18 cellular contexts compared by ENCODE assay signal in the genomic region with DNA sequence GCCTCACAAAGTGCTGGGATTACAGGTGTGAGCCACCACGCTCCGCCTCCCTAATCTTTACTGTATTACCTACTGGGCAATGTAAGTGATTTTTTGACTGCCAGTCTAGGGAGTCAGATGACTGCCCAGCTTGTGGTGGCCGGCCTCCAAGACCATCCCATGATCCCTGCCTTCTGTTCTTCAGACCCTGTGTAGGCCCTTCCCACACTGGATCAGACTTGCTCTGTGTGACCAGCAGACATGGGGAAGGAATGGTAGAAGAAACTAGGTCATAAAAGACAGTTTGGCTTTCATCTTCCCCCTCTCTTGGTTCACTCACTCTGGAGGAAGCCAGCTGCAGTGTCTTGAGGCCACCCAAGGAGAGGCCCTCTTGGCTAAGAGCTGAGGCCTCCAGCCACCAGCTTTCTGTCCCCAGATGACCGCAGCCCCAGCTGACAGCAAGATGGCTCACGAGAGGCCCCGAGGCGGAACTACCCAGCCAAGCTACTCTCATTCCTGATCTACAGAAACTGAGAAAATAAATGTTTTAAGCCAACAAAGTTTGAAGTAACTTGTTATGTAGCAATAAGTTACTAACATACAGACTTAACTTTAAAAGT. TPM values are rescaled to one million over a fixed set of nuclear protein-coding genes. Genes with fewer than 3 reads are reported as not detected.
DNase-seq lines count a peak whose midpoint lies in the region; ATAC-seq and TF ChIP-seq lines count a peak whose summit lies in the region.
"Had no signal": no experiment of that assay in that cellular context is flagged by ENCODE, and none has a peak within 500 bp of the region (broad histone marks: within the 10 kb centered on the region; RNA-seq: fewer than 3 reads in every experiment).

No MANE protein-coding gene starts in this region.

- no peak for TF ChIP-seq POLR2A in gastroesophageal sphincter (IDR thresholded peaks at IDR 0.05)

- H3K4me1 ChIP-seq in gastroesophageal sphincter = peaks cover 0 to 2% (median 0%) of the 10 kb centered on the region in 3 donors
- H3K4me1 ChIP-seq: Peyer's patch, thyroid gland had no signal

- 58 to 73% methylated on average over 4 to 5 of the region's 7 CpGs for WGBS in gastroesophageal sphincter (ENCODE audit: low coverage in 1 of 2), 2 donors

- no peak for TF ChIP-seq CTCF in gastroesophageal sphincter (IDR thresholded peaks at IDR 0.05)

- no peaks in the 10 kb centered on the region for H3K27me3 Mint-ChIP-seq in activated T-helper 2 cell treated with anti-CD3 and anti-CD28 coated beads, Interferon-gamma antibody, Interleukin-2, Interleukin-4, amounts not matched to agents 10 μg/mL and 5 μg/mL and 100 μg/mL, durations not matched to agents 14 hours and 24 hours and 36 hours (ENCODE audit: low read depth)

- H3K4me1 Mint-ChIP-seq in activated T-helper 2 cell treated with anti-CD3 and anti-CD28 coated beads, Interferon-gamma antibody, Interleukin-2, Interleukin-4, amounts not matched to agents 10 μg/mL and 5 μg/mL and 100 μg/mL, durations not matched to agents 14 hours and 24 hours and 36 hours (ENCODE audit: low read depth) = peaks cover 3% of the 10 kb centered on the region

- no peaks in the 10 kb centered on the region for H3K36me3 Mint-ChIP-seq in activated T-helper 2 cell treated with anti-CD3 and anti-CD28 coated beads, Interferon-gamma antibody, Interleukin-2, Interleukin-4, amounts not matched to agents 10 μg/mL and 5 μg/mL and 100 μg/mL, durations not matched to agents 14 hours and 24 hours and 36 hours (ENCODE audit: low read depth)

- H3K27ac ChIP-seq in gastroesophageal sphincter = peak overlapping the region in 1 of 4 donors; percentile 3
- H3K27ac ChIP-seq: thyroid gland had no signal

- H3K4me3 Mint-ChIP-seq in activated T-helper 2 cell treated with anti-CD3 and anti-CD28 coated beads, Interferon-gamma antibody, Interleukin-2, Interleukin-4, amounts not matched to agents 10 μg/mL and 5 μg/mL and 100 μg/mL, durations not matched to agents 14 hours and 24 hours and 36 hours (ENCODE audit: low read depth) = no peak overlapping the region
- H3K4me3 Mint-ChIP-seq: activated CD4-positive, alpha-beta T cell treated with anti-CD3 and anti-CD28 coated beads, Interleukin-2, amount 10 ng/mL, durations not matched to agents 7 days and 5 days; activated T-cell treated with anti-CD3 and anti-CD28 coated beads, Interleukin-2, amount 50 U/mL, for 4 hours had no signal

- intact Hi-C loops in posterior vena cava (cut with DNase I) = no loop called here
- intact Hi-C loops in activated T-helper 2 cell treated with anti-CD3 and anti-CD28 coated beads, Interferon-gamma antibody, Interleukin-2, Interleukin-4, amounts not matched to agents 10 μg/mL and 5 μg/mL and 100 μg/mL, durations not matched to agents 14 hours and 24 hours and 36 hours (cut with micrococcal nuclease) = no loop called here

- H3K36me3 ChIP-seq in gastroesophageal sphincter = no peaks in the 10 kb centered on the region
- H3K36me3 ChIP-seq: esophagus muscularis mucosa, Peyer's patch, thyroid gland had no signal

- ATAC-seq in gastroesophageal sphincter = peak; percentile 88
- ATAC-seq: activated T-cell treated with anti-CD3 and anti-CD28 coated beads, Interleukin-2, amount 50 U/mL, for 4 hours had no signal

- DNase-seq in EH (ENCODE audit: low read depth) (peak; percentile 67), OCI-M1 (lab: John Stamatoyannopoulos, UW) (peak; percentile 46), posterior vena cava (ENCODE audit: low spot score) (peak; percentile 83), NCI-H524 (lab: John Stamatoyannopoulos, UW) (no peak), NCI-H2081 (lab: John Stamatoyannopoulos, UW) (no peak)
- no peak for DNase-seq in stimulated activated CD4-positive, alpha-beta T cell treated with anti-CD3 and anti-CD28 coated beads, Interleukin-2, amount 100 ng/mL, for 24 hours
- no peak for DNase-seq in activated T-helper 2 cell treated with anti-CD3 and anti-CD28 coated beads, Interferon-gamma antibody, Interleukin-2, Interleukin-4, amounts not matched to agents 10 μg/mL and 5 μg/mL and 100 μg/mL, durations not matched to agents 14 hours and 24 hours and 36 hours (ENCODE audit: low spot score)
- DNase-seq: activated CD4-positive, alpha-beta T cell treated with anti-CD3 and anti-CD28 coated beads, Interleukin-2, amount 10 ng/mL, durations not matched to agents 7 days and 5 days; activated T-cell treated with anti-CD3 and anti-CD28 coated beads, Interleukin-2, amount 50 U/mL, for 4 hours; mesendoderm; MM.1S; NCI-H446 treated with DMSO at 0.1 percent for 48 hours; occipital lobe; Peyer's patch; stimulated activated CD4-positive, alpha-beta T cell treated with anti-CD3 and anti-CD28 coated beads, Interleukin-12 subunit alpha, Interleukin-12 subunit beta, amount 100 ng/mL, for 4 hours; thyroid gland had no signal

- no peaks in the 10 kb centered on the region for H3K9me3 Mint-ChIP-seq in activated T-helper 2 cell treated with anti-CD3 and anti-CD28 coated beads, Interferon-gamma antibody, Interleukin-2, Interleukin-4, amounts not matched to agents 10 μg/mL and 5 μg/mL and 100 μg/mL, durations not matched to agents 14 hours and 24 hours and 36 hours
- H3K9me3 Mint-ChIP-seq: activated CD4-positive, alpha-beta T cell treated with anti-CD3 and anti-CD28 coated beads, Interleukin-2, amount 10 ng/mL, durations not matched to agents 7 days and 5 days; activated T-cell treated with anti-CD3 and anti-CD28 coated beads, Interleukin-2, amount 50 U/mL, for 4 hours had no signal

- H3K27me3 ChIP-seq in gastroesophageal sphincter = no peaks in the 10 kb centered on the region
- H3K27me3 ChIP-seq: esophagus muscularis mucosa, Peyer's patch, thyroid gland had no signal

- TF ChIP-seq EP300 in gastroesophageal sphincter (IDR thresholded peaks at IDR 0.05) = no peak

- no peak overlapping the region for H3K4me3 ChIP-seq in gastroesophageal sphincter
- H3K4me3 ChIP-seq: esophagus muscularis mucosa, Peyer's patch, thyroid gland had no signal

- H3K9me3 ChIP-seq in gastroesophageal sphincter = no peaks in the 10 kb centered on the region
- H3K9me3 ChIP-seq: esophagus muscularis mucosa, Peyer's patch, thyroid gland had no signal

- H3K27ac Mint-ChIP-seq in activated T-helper 2 cell treated with anti-CD3 and anti-CD28 coated beads, Interferon-gamma antibody, Interleukin-2, Interleukin-4, amounts not matched to agents 10 μg/mL and 5 μg/mL and 100 μg/mL, durations not matched to agents 14 hours and 24 hours and 36 hours = no peak overlapping the region
- H3K27ac Mint-ChIP-seq: activated CD4-positive, alpha-beta T cell treated with anti-CD3 and anti-CD28 coated beads, Interleukin-2, amount 10 ng/mL, durations not matched to agents 7 days and 5 days had no signal

RNA-seq across cellular contexts. Expression of a gene that starts 14.5 kb away (rescaled TPM):
- total RNA-seq in gastroesophageal sphincter (10 to 100 TPM in 3 of 4 donors, 1 to 10 TPM in 1; 9.6 to 20.9 (median 14.0) TPM), posterior vena cava (10 to 100 TPM; 12.2 to 12.5 TPM)
- 23.2 and 25.8 TPM in 2 replicates for total RNA-seq in activated T-helper 2 cell treated with anti-CD3 and anti-CD28 coated beads, Interferon-gamma antibody, Interleukin-2, Interleukin-4, amounts not matched to agents 10 μg/mL and 5 μg/mL and 100 μg/mL, durations not matched to agents 14 hours and 24 hours and 36 hours

RNA-seq across cellular contexts. Expression of a gene that starts 36.2 kb away (rescaled TPM):
- 10 to 100 TPM in 2 of 4 donors, 1 to 10 TPM in 2; 7.2 to 12.0 (median 10.4) TPM for total RNA-seq in gastroesophageal sphincter
- 10 to 100 TPM; 12.4 to 17.2 TPM for total RNA-seq in posterior vena cava
- 14.6 and 16.0 TPM in 2 replicates for total RNA-seq in activated T-helper 2 cell treated with anti-CD3 and anti-CD28 coated beads, Interferon-gamma antibody, Interleukin-2, Interleukin-4, amounts not matched to agents 10 μg/mL and 5 μg/mL and 100 μg/mL, durations not matched to agents 14 hours and 24 hours and 36 hours

RNA-seq across cellular contexts. Expression of a gene that starts 50.6 kb away (rescaled TPM):
- total RNA-seq in gastroesophageal sphincter = 100 to 1,000 TPM in 3 of 4 donors, 10 to 100 TPM in 1; 65.6 to 192 (median 138) TPM
- total RNA-seq in posterior vena cava = 10 to 100 TPM; 39.1 to 44.4 TPM
- total RNA-seq in activated T-helper 2 cell treated with anti-CD3 and anti-CD28 coated beads, Interferon-gamma antibody, Interleukin-2, Interleukin-4, amounts not matched to agents 10 μg/mL and 5 μg/mL and 100 μg/mL, durations not matched to agents 14 hours and 24 hours and 36 hours = 62.2 and 62.7 TPM in 2 replicates

Comparison
In these comparisons a context has a peak if more than half of its experiments do, and no peak if none do; other contexts are left out.
1. DNase-seq: peak in EH (single experiment), OCI-M1 (single experiment) and posterior vena cava (single experiment); none in stimulated activated CD4-positive, alpha-beta T cell treated with anti-CD3 and anti-CD28 coated beads, Interleukin-2, amount 100 ng/mL, for 24 hours (0 of 2), NCI-H524 (0 of 2), NCI-H2081 (0 of 2) and activated T-helper 2 cell treated with anti-CD3 and anti-CD28 coated beads, Interferon-gamma antibody, Interleukin-2, Interleukin-4, amounts not matched to agents 10 μg/mL and 5 μg/mL and 100 μg/mL, durations not matched to agents 14 hours and 24 hours and 36 hours (single experiment).